ENCODE assay signal across 8 cellular contexts in genomic region chr10:119725550-119726290, GRCh38. TPM values are rescaled to one million over a fixed set of nuclear protein-coding genes. Genes with fewer than 3 reads are reported as not detected.
DNase-seq lines count a peak whose midpoint lies in the region; ATAC-seq, FAIRE-seq and TF ChIP-seq lines count a peak whose summit lies in the region.

Gene INPP5F, plus strand, starts transcription at chr10:119726050. Its CDS starts 213 bp downstream, at chr10:119726263.

- H3K4me1 ChIP-seq in OCI-LY3 (ENCODE audit: low read length): peaks cover 45% of the 10 kb centered on the region
- peaks cover 15% of the 10 kb centered on the region for H3K4me1 ChIP-seq in mucosa of descending colon (ENCODE audit: low read depth)

- no peaks in the 10 kb centered on the region for H3K27me3 ChIP-seq in OCI-LY3 (ENCODE audit: low read depth, low read length)

- H2AFZ ChIP-seq in OCI-LY3 (ENCODE audit: low read depth, low read length): no peak within 1 kb of the TSS

- FAIRE-seq in D721Med (lab: Jason Lieb, UNC): no peak

- no peaks in the 10 kb centered on the region for H3K36me3 ChIP-seq in OCI-LY3 (replicated peaks; ENCODE audit: low read depth, low read length)
- no peaks in the 10 kb centered on the region for H3K36me3 ChIP-seq in mucosa of descending colon (ENCODE audit: low read depth)

- TF ChIP-seq CTCF in D721Med (IDR thresholded peaks at IDR 0.05; ENCODE audit: insufficient read depth, missing control alignments) (no peak), OCI-LY3 (IDR thresholded peaks at IDR 0.05; ENCODE audit: low read depth, low read length) (0 out of 2 replicates have a peak, but pooled peaks have one; percentile 15), epithelial cell of esophagus (IDR thresholded peaks at IDR 0.05; ENCODE audit: insufficient read depth, low read depth, low read length, missing control alignments) (no peak), mucosa of descending colon (IDR thresholded peaks at IDR 0.05) (peak; percentile 30)

- peaks cover 9% of the 10 kb centered on the region; the same call in 1 of the 2 replicates for H4K20me1 ChIP-seq in OCI-LY3 (ENCODE audit: insufficient read depth, low read length)

- H3K9me3 ChIP-seq in OCI-LY3 (ENCODE audit: insufficient read depth, low read length) (no peaks in the 10 kb centered on the region), mucosa of descending colon (no peaks in the 10 kb centered on the region)

- DNase-seq in D721Med (ENCODE audit: insufficient read length, low spot score): peak; percentile 83
- peak; percentile 96 for DNase-seq in HuH-7.5 (ENCODE audit: low spot score)
- peak; percentile 99 for DNase-seq in activated T-cell treated with anti-CD3 and anti-CD28 coated beads for 24 hours (ENCODE audit: low read depth)
- DNase-seq in epithelial cell of esophagus (ENCODE audit: low read depth): peak; percentile 98
- DNase-seq in mucosa of descending colon: peak; percentile 100
- DNase-seq in stimulated activated CD8-positive, alpha-beta memory T cell treated with anti-CD3 and anti-CD28 coated beads, Interleukin-4, amount 100 ng/mL, for 24 hours (ENCODE audit: low read depth): peak; percentile 100

- H3K79me2 ChIP-seq in OCI-LY3 (ENCODE audit: low read length): peaks cover 24% of the 10 kb centered on the region

- peak within 1 kb of the TSS; percentile 90 for H3K9ac ChIP-seq in OCI-LY3 (ENCODE audit: low read length)

- peak; percentile 86 for ATAC-seq in GM21526 (IDR thresholded peaks at IDR 0.05; ENCODE audit: low FRiP score, unreplicated experiment)
- peak; percentile 98 for ATAC-seq in mucosa of descending colon

- H3K4me3 ChIP-seq in OCI-LY3 (ENCODE audit: low read length) (peak within 1 kb of the TSS; percentile 91), epithelial cell of esophagus (ENCODE audit: low read length) (peak within 1 kb of the TSS; percentile 66), mucosa of descending colon (peak within 1 kb of the TSS; percentile 80)

- peak within 1 kb of the TSS; percentile 100 for H3K4me2 ChIP-seq in OCI-LY3 (ENCODE audit: low read length)

- intact Hi-C loops in mucosa of descending colon (cut with DNase I, micrococcal nuclease): no loop called here

- peak within 1 kb of the TSS; percentile 76 for H3K27ac ChIP-seq in OCI-LY3 (ENCODE audit: low read length)

RNA-seq across cellular contexts. Expression of gene INPP5F, which starts in this region (rescaled TPM):
- total RNA-seq in mucosa of descending colon: 10 to 100 TPM; 12.5 to 19.9 (median 13.2) TPM

Comparison
In these comparisons a context has a peak if more than half of its experiments do, and no peak if none do; other contexts are left out.
1. Peak in every context shown above with its lines: DNase-seq, ATAC-seq, H3K4me3 ChIP-seq and H3K27ac ChIP-seq.
2. CTCF ChIP-seq: peak in OCI-LY3 (single experiment) and mucosa of descending colon (single experiment); none in D721Med (single experiment) and epithelial cell of esophagus (single experiment).